Comparison of ENCODE assay signal across 21 cellular contexts in genomic region chr1:50915621-50916020, GRCh38. TPM values are rescaled to one million over a fixed set of nuclear protein-coding genes. Genes with fewer than 3 reads are reported as not detected.
DNase-seq lines count a peak whose midpoint lies in the region; ATAC-seq, FAIRE-seq and TF ChIP-seq lines count a peak whose summit lies in the region.
"Had no signal": no experiment of that assay in that cellular context is flagged by ENCODE, and none has a peak within 500 bp of the region (broad histone marks: within the 10 kb centered on the region; RNA-seq: fewer than 3 reads in every experiment).

No MANE protein-coding gene starts in this region.

- H4K5ac ChIP-seq in IMR-90 (ENCODE audit: low read depth, low read length), result no peak overlapping the region

- no peak overlapping the region for H4K8ac ChIP-seq in IMR-90 (ENCODE audit: low read depth in 2 of 2, low read length in 2 of 2)

- TF ChIP-seq EP300 in HepG2 (IDR thresholded peaks at IDR 0.05; ENCODE audit: low read depth in 2 of 2, low read length in 2 of 2) (no peak), HepG2 (CRISPR knock-in tag; IDR thresholded peaks at IDR 0.05; ENCODE audit: borderline replicate concordance) (no peak)

- CTCF ChIA-PET in HepG2 (lab: Yijun Ruan, JAX; ENCODE audit: low intra/inter-chr PET ratio, low total read pairs), result no interaction called here
- CTCF ChIA-PET in IMR-90 (lab: Yijun Ruan, JAX), result no interaction called here
- CTCF ChIA-PET in activated CD8-positive, alpha-beta T cell treated with anti-CD3 and anti-CD28 coated beads, Interleukin-2, amount 10 ng/mL, durations not matched to agents 7 days and 5 days (lab: Charles Lee), result interaction anchor here (0.9 kb wide), 1 partner anchor 14 kb away, joined by 4 read pairs; no protein-coding TSS in a partner anchor

- H3K79me2 ChIP-seq in HepG2 (ENCODE audit: insufficient read depth, low read length), result peaks cover 21% of the 10 kb centered on the region

- DNase-seq in HepG2 (ENCODE audit: low spot score) (no peak), right lobe of liver (no peak), IMR-90 (no peak), progenitor cell of endocrine pancreas (ENCODE audit: low spot score, unreplicated experiment) (no peak), esophagus squamous epithelium (lab: John Stamatoyannopoulos, UW) (no peak)
- no peak for DNase-seq in activated CD8-positive, alpha-beta T cell treated with anti-CD3 and anti-CD28 coated beads, Interleukin-2, amount 10 ng/mL, durations not matched to agents 7 days and 5 days
- DNase-seq: ACHN; AML-193; C1 segment of cervical spinal cord; Calu3; CD4-positive, alpha-beta memory T cell; COR-L47; DMS53; DMS79 treated with DMSO at 0.1 percent for 48 hours; GF-D8; GM23248; H9 had no signal

- no peak overlapping the region for H3K4ac ChIP-seq in IMR-90 (ENCODE audit: low read depth, low read length)

- H2BK15ac ChIP-seq in IMR-90 (ENCODE audit: low read depth, low read length), result no peak overlapping the region

- H3K36me3 Mint-ChIP-seq in progenitor cell of endocrine pancreas (ENCODE audit: insufficient read depth), result peaks cover 4% of the 10 kb centered on the region
- H3K36me3 Mint-ChIP-seq in activated CD8-positive, alpha-beta T cell treated with anti-CD3 and anti-CD28 coated beads, Interleukin-2, amount 10 ng/mL, durations not matched to agents 7 days and 5 days (ENCODE audit: low read depth), result peaks cover 18% of the 10 kb centered on the region

- H3K9me3 Mint-ChIP-seq in progenitor cell of endocrine pancreas (ENCODE audit: low read depth), result no peaks in the 10 kb centered on the region
- peaks cover 9% of the 10 kb centered on the region for H3K9me3 Mint-ChIP-seq in activated CD8-positive, alpha-beta T cell treated with anti-CD3 and anti-CD28 coated beads, Interleukin-2, amount 10 ng/mL, durations not matched to agents 7 days and 5 days (ENCODE audit: insufficient read depth)
- H3K9me3 Mint-ChIP-seq: CD4-positive, alpha-beta memory T cell had no signal

- H3K18ac ChIP-seq in IMR-90 (ENCODE audit: low read depth, low read length), result no peak overlapping the region

- H2BK20ac ChIP-seq in IMR-90 (ENCODE audit: low read depth, low read length), result no peak overlapping the region

- no peak overlapping the region for H2AK9ac ChIP-seq in IMR-90 (replicated peaks; ENCODE audit: low read depth, low read length, poor library complexity)

- peak overlapping the region; percentile 37 for H3K27ac Mint-ChIP-seq in progenitor cell of endocrine pancreas
- H3K27ac Mint-ChIP-seq in activated CD8-positive, alpha-beta T cell treated with anti-CD3 and anti-CD28 coated beads, Interleukin-2, amount 10 ng/mL, durations not matched to agents 7 days and 5 days, result no peak overlapping the region
- H3K27ac Mint-ChIP-seq: H9 had no signal

- H3K79me1 ChIP-seq in IMR-90 (ENCODE audit: low read depth in 1 of 2, low read length in 2 of 2), result peaks cover 20 to 26% of the 10 kb centered on the region in 2 experiments

- BruUV-seq in HepG2 (replicated peaks; lab: Mats Ljungman, UMichigan), result no TSS peak
- BruUV-seq in IMR-90 (replicated peaks; lab: Mats Ljungman, UMichigan), result no TSS peak

- H3K4me3 Mint-ChIP-seq in progenitor cell of endocrine pancreas (ENCODE audit: low read depth), result no peak overlapping the region
- H3K4me3 Mint-ChIP-seq in activated CD8-positive, alpha-beta T cell treated with anti-CD3 and anti-CD28 coated beads, Interleukin-2, amount 10 ng/mL, durations not matched to agents 7 days and 5 days, result no peak overlapping the region
- H3K4me3 Mint-ChIP-seq: CD4-positive, alpha-beta memory T cell; H9 had no signal

- ATAC-seq in HepG2 (no peak), right lobe of liver (no peak), IMR-90 (ENCODE audit: low read depth) (no peak)
- no peak for ATAC-seq in activated CD8-positive, alpha-beta T cell treated with anti-CD3 and anti-CD28 coated beads, Interleukin-2, amount 10 ng/mL, durations not matched to agents 7 days and 5 days
- ATAC-seq: HCT116 had no signal

- no peak overlapping the region for H2AK5ac ChIP-seq in IMR-90 (ENCODE audit: low read depth, low read length)

- POLR2A ChIA-PET in HepG2 (lab: Yijun Ruan, JAX), result no interaction called here
- POLR2A ChIA-PET in IMR-90 (lab: Charles Lee; ENCODE audit: unreplicated experiment), result no interaction called here
- POLR2A ChIA-PET in activated CD8-positive, alpha-beta T cell treated with anti-CD3 and anti-CD28 coated beads, Interleukin-2, amount 10 ng/mL, durations not matched to agents 7 days and 5 days (lab: Charles Lee), result interaction anchor here (0.5 kb wide), 1 partner anchor 38 kb away, joined by 5 read pairs; no protein-coding TSS in a partner anchor

- H2BK120ac ChIP-seq in IMR-90 (ENCODE audit: low read depth, low read length), result no peak overlapping the region

- no peak overlapping the region for H3K23ac ChIP-seq in IMR-90 (ENCODE audit: low read depth, low read length)

- H4K20me1 ChIP-seq in HepG2 (ENCODE audit: insufficient read depth, low read length) (no peaks in the 10 kb centered on the region), IMR-90 (ENCODE audit: insufficient read depth, low read length) (no peaks in the 10 kb centered on the region)

- no peaks in the 10 kb centered on the region for H3K9me1 ChIP-seq in IMR-90 (ENCODE audit: insufficient read depth, low read length)

- H3K27me3 Mint-ChIP-seq in progenitor cell of endocrine pancreas, result no peaks in the 10 kb centered on the region
- no peaks in the 10 kb centered on the region for H3K27me3 Mint-ChIP-seq in activated CD8-positive, alpha-beta T cell treated with anti-CD3 and anti-CD28 coated beads, Interleukin-2, amount 10 ng/mL, durations not matched to agents 7 days and 5 days (ENCODE audit: low read depth)
- H3K27me3 Mint-ChIP-seq: CD4-positive, alpha-beta memory T cell had no signal

- no peak overlapping the region for H3K4me3 ChIP-seq in HepG2 (replicated peaks in 1 of 3; ENCODE audit: insufficient read depth in 1 of 3, low read depth in 2 of 3, low read length in 3 of 3)
- H3K4me3 ChIP-seq in right lobe of liver, result no peak overlapping the region
- H3K4me3 ChIP-seq in IMR-90 (ENCODE audit: insufficient read depth, low read depth, low read length), result no peak overlapping the region
- no peak overlapping the region for H3K4me3 ChIP-seq in esophagus squamous epithelium
- H3K4me3 ChIP-seq: GM23248 had no signal

- no peak for FAIRE-seq in HepG2 (lab: Jason Lieb, UNC)
- FAIRE-seq: A204.1, GM19239 had no signal

- H4K91ac ChIP-seq in IMR-90 (ENCODE audit: insufficient read depth, low read depth, low read length), result no peak overlapping the region

- TF ChIP-seq CTCF in HepG2 (CRISPR knock-in tag; IDR thresholded peaks at IDR 0.05), result no peak
- TF ChIP-seq CTCF in right lobe of liver (IDR thresholded peaks at IDR 0.05), result no peak
- TF ChIP-seq CTCF in IMR-90 (conservative IDR thresholded peaks at IDR 0.05; ENCODE audit: low read depth, low read length), result no peak
- TF ChIP-seq CTCF in progenitor cell of endocrine pancreas (IDR thresholded peaks at IDR 0.05; ENCODE audit: unreplicated experiment), result no peak
- no peak for TF ChIP-seq CTCF in esophagus squamous epithelium (IDR thresholded peaks at IDR 0.05)

- H3K9me3 ChIP-seq in HepG2 (ENCODE audit: low read length), result no peaks in the 10 kb centered on the region
- H3K9me3 ChIP-seq in right lobe of liver, result no peaks in the 10 kb centered on the region
- H3K9me3 ChIP-seq in IMR-90 (ENCODE audit: control insufficient read depth, insufficient read depth, low read length), result peaks cover 2% of the 10 kb centered on the region; the same call in 1 of the 2 replicates
- peaks cover 0 to 5% (median 0%) of the 10 kb centered on the region in 3 donors for H3K9me3 ChIP-seq in esophagus squamous epithelium

- H3K9ac ChIP-seq in HepG2 (ENCODE audit: insufficient read depth, low read depth, low read length) (no peak overlapping the region), IMR-90 (ENCODE audit: low read depth, low read length) (no peak overlapping the region)
- H3K9ac ChIP-seq: GM23248 had no signal

- TF ChIP-seq POLR2A in HepG2 (IDR thresholded peaks at IDR 0.05; ENCODE audit: insufficient read depth in 1 of 2, low read depth in 2 of 2, low read length in 2 of 2) (no peak), right lobe of liver (IDR thresholded peaks at IDR 0.05) (no peak), IMR-90 (IDR thresholded peaks at IDR 0.05; ENCODE audit: low read depth, low read length) (no peak), esophagus squamous epithelium (IDR thresholded peaks at IDR 0.05) (no peak)

- TF ChIP-seq RAD21 in HepG2 (CRISPR knock-in tag; IDR thresholded peaks at IDR 0.05) (no peak), IMR-90 (IDR thresholded peaks at IDR 0.05; ENCODE audit: low read length) (no peak)

- intact Hi-C loops in HepG2 (cut with micrococcal nuclease; ENCODE audit: unreplicated experiment) (no loop called here), right lobe of liver (cut with DNase I) (no loop called here), IMR-90 (cut with micrococcal nuclease) (no loop called here), esophagus squamous epithelium (cut with DNase I) (no loop called here)

- H2AFZ ChIP-seq in HepG2 (ENCODE audit: low read length) (no peak overlapping the region), IMR-90 (replicated peaks; ENCODE audit: low read length, poor library complexity) (no peak overlapping the region)
- H2AFZ ChIP-seq: GM23248 had no signal

- H3K27me3 ChIP-seq in HepG2 (ENCODE audit: control insufficient read depth in 1 of 2, insufficient read depth in 2 of 2, low read length in 2 of 2) (no peaks in the 10 kb centered on the region), right lobe of liver (no peaks in the 10 kb centered on the region), IMR-90 (ENCODE audit: control insufficient read depth, insufficient read depth, low read length) (no peaks in the 10 kb centered on the region), esophagus squamous epithelium (no peaks in the 10 kb centered on the region)

- H3K4me1 Mint-ChIP-seq in progenitor cell of endocrine pancreas (ENCODE audit: low read depth), result no peaks in the 10 kb centered on the region
- peaks cover 1% of the 10 kb centered on the region for H3K4me1 Mint-ChIP-seq in activated CD8-positive, alpha-beta T cell treated with anti-CD3 and anti-CD28 coated beads, Interleukin-2, amount 10 ng/mL, durations not matched to agents 7 days and 5 days (ENCODE audit: low read depth)

- H3K56ac ChIP-seq in IMR-90 (ENCODE audit: extremely low read depth, insufficient read depth, low read length), result no peak overlapping the region

- dilution Hi-C loops in IMR-90 (cut with HindIII; ENCODE audit: low sequenced_read_pairs, unreplicated experiment), result no loop called here

- in situ Hi-C loops in HepG2 (cut with HindIII; ENCODE audit: extremely low pct_ligation_motif_present, low pct_unique_long_range_greater_than_20kb) (no loop called here), IMR-90 (cut with MboI; ENCODE audit: low sequenced_read_pairs) (no loop called here)

- H3K4me1 ChIP-seq in HepG2 (ENCODE audit: insufficient read depth, low read length) (no peaks in the 10 kb centered on the region), right lobe of liver (no peaks in the 10 kb centered on the region), IMR-90 (ENCODE audit: control insufficient read depth, insufficient read depth, low read length) (no peaks in the 10 kb centered on the region), esophagus squamous epithelium (peaks cover 0 to 16% (median 0%) of the 10 kb centered on the region in 3 donors)

- H2BK5ac ChIP-seq in IMR-90 (ENCODE audit: low read depth, low read length, poor library complexity, severe bottlenecking), result no peak overlapping the region

- H3K36me3 ChIP-seq in HepG2 (replicated peaks in 1 of 2; ENCODE audit: control insufficient read depth in 1 of 2, insufficient read depth in 2 of 2, low read length in 2 of 2), result no peaks in the 10 kb centered on the region; a peak in 1 of 5 replicates
- no peaks in the 10 kb centered on the region for H3K36me3 ChIP-seq in right lobe of liver
- H3K36me3 ChIP-seq in IMR-90 (ENCODE audit: control insufficient read depth, insufficient read depth, low read length), result no peaks in the 10 kb centered on the region
- H3K36me3 ChIP-seq in esophagus squamous epithelium, result peaks cover 0 to 1% (median 0%) of the 10 kb centered on the region in 3 donors

- WGBS in HepG2 (ENCODE audit: low lambda C conversion rate), result 96% methylated on average over 2 of the region's 2 CpGs
- 86% methylated on average over 2 of the region's 2 CpGs for WGBS in right lobe of liver (ENCODE audit: insufficient coverage, low coverage, low lambda C conversion rate, missing lambda C conversion rate)
- WGBS in IMR-90 (ENCODE audit: extremely low coverage in 2 of 2, insufficient read length in 1 of 2), 2 experiments, result no CpG with 5 or more reads among the region's 2 CpGs
- WGBS in esophagus squamous epithelium, 2 donors, result 88 to 96% methylated on average over 2 of the region's 2 CpGs

- H3K4me2 ChIP-seq in HepG2 (ENCODE audit: low read depth, low read length), result no peak overlapping the region
- H3K4me2 ChIP-seq in IMR-90 (ENCODE audit: low read depth, low read length), result no peak overlapping the region

- no peak overlapping the region for H3K14ac ChIP-seq in IMR-90 (replicated peaks; ENCODE audit: low read depth, low read length)

- H3K27ac ChIP-seq in HepG2 (ENCODE audit: extremely low read length, insufficient read depth, low read length), result no peak overlapping the region
- no peak overlapping the region for H3K27ac ChIP-seq in right lobe of liver
- no peak overlapping the region for H3K27ac ChIP-seq in IMR-90 (ENCODE audit: insufficient read depth, low read length)
- H3K27ac ChIP-seq in esophagus squamous epithelium, result no peak overlapping the region
- H3K27ac ChIP-seq: 22Rv1, GM23248 had no signal

RNA-seq across cellular contexts. Expression of gene FAF1, which starts 44.4 kb away (rescaled TPM):
- total RNA-seq in HepG2 (2016; rRNA removed; fragmentation: Illumina TruSeq; extraction: Trizol) (63.3 and 82.8 TPM in 2 replicates), right lobe of liver (10 to 100 TPM; 24.1 to 32.4 (median 31.6) TPM), IMR-90 (2012; rRNA removed) (72.9 and 78.0 TPM in 2 replicates), progenitor cell of endocrine pancreas (49.0 and 55.4 TPM in 2 replicates), esophagus squamous epithelium (10 to 100 TPM; 23.8 to 64.6 (median 43.9) TPM)
- 40.5 and 48.6 TPM in 2 replicates for total RNA-seq in HepG2 (2016; cell fraction: cytosol; rRNA removed; fragmentation: Illumina TruSeq; extraction: Trizol; ENCODE audit: low read depth)
- 63.0 and 76.3 TPM in 2 replicates for total RNA-seq in HepG2 (2016; cell fraction: insoluble cytoplasmic fraction; rRNA removed; fragmentation: Illumina TruSeq; extraction: Trizol)
- 58.2 and 67.7 TPM in 2 replicates for total RNA-seq in HepG2 (2016; cell fraction: membrane; rRNA removed; fragmentation: Illumina TruSeq; extraction: Trizol)
- total RNA-seq in HepG2 (2016; cell fraction: nucleus; rRNA removed; fragmentation: Illumina TruSeq; extraction: Trizol), result 57.2 and 61.7 TPM in 2 replicates
- polyA plus RNA-seq in HepG2 (2011; rRNA removed) (15.6 and 19.4 TPM in 2 replicates), IMR-90 (2012; rRNA removed) (15.4 and 18.8 TPM in 2 replicates)
- polyA plus RNA-seq in HepG2 (2011; cell fraction: cytosol; rRNA removed), result 8.4 and 15.7 TPM in 2 replicates
- polyA plus RNA-seq in HepG2 (2011; cell fraction: nucleus; rRNA removed), result 5.8 and 7.7 TPM in 2 replicates
- polyA plus RNA-seq in HepG2 (2012), result 38.8 and 46.7 TPM in 2 replicates
- 21.2 and 29.2 TPM in 2 replicates for polyA plus RNA-seq in HepG2 (2016; cell fraction: cytosol; fragmentation: Illumina TruSeq; extraction: Trizol; ENCODE audit: low read depth)
- 72.2 and 73.8 TPM in 2 replicates for polyA plus RNA-seq in HepG2 (2016; cell fraction: insoluble cytoplasmic fraction; fragmentation: Illumina TruSeq; extraction: Trizol; ENCODE audit: low read depth)
- 36.3 and 46.3 TPM in 2 replicates for polyA plus RNA-seq in HepG2 (2016; cell fraction: membrane; fragmentation: Illumina TruSeq; extraction: Trizol; ENCODE audit: low read depth)
- 32.7 and 33.6 TPM in 2 replicates for polyA plus RNA-seq in HepG2 (2016; cell fraction: nucleus; fragmentation: Illumina TruSeq; extraction: Trizol; ENCODE audit: insufficient read depth, low read depth)
- 14.1 and 57.5 TPM in 2 replicates for polyA minus RNA-seq in HepG2 (2011; rRNA and poly(A)+ RNA removed; ENCODE audit: low replicate concordance)
- polyA minus RNA-seq in HepG2 (2011; cell fraction: cytosol; rRNA and poly(A)+ RNA removed), result 29.2 and 31.0 TPM in 2 replicates
- 53.7 and 80.9 TPM in 2 replicates for polyA minus RNA-seq in HepG2 (2011; cell fraction: nucleus; rRNA and poly(A)+ RNA removed)
- 1.5 and 12.3 TPM in 2 replicates for polyA plus RNA-seq in IMR-90 (2012; cell fraction: cytosol; rRNA removed)
- polyA plus RNA-seq in IMR-90 (2012; cell fraction: nucleus; rRNA removed; ENCODE audit: low replicate concordance), result 0.66 and 6.9 TPM in 2 replicates
- total RNA-seq in activated CD8-positive, alpha-beta T cell treated with anti-CD3 and anti-CD28 coated beads, Interleukin-2, amount 10 ng/mL, durations not matched to agents 7 days and 5 days, result 100 to 1,000 TPM in 1 of 2 experiments, 10 to 100 TPM in 1; 95.6 to 104 TPM

RNA-seq across cellular contexts. Expression of gene CDKN2C, which starts 54.4 kb away (rescaled TPM):
- total RNA-seq in HepG2 (2016; rRNA removed; fragmentation: Illumina TruSeq; extraction: Trizol) (13.7 and 14.0 TPM in 2 replicates), right lobe of liver (1 to 10 TPM; 1.2 to 6.7 (median 3.1) TPM), IMR-90 (2012; rRNA removed) (14.3 and 18.9 TPM in 2 replicates), progenitor cell of endocrine pancreas (0.26 and 0.33 TPM in 2 replicates), esophagus squamous epithelium (10 to 100 TPM in 3 of 4 donors, 1 to 10 TPM in 1; 6.9 to 16.5 (median 12.5) TPM)
- total RNA-seq in HepG2 (2016; cell fraction: cytosol; rRNA removed; fragmentation: Illumina TruSeq; extraction: Trizol; ENCODE audit: low read depth), result 4.5 and 4.8 TPM in 2 replicates
- 12.6 and 14.5 TPM in 2 replicates for total RNA-seq in HepG2 (2016; cell fraction: insoluble cytoplasmic fraction; rRNA removed; fragmentation: Illumina TruSeq; extraction: Trizol)
- total RNA-seq in HepG2 (2016; cell fraction: membrane; rRNA removed; fragmentation: Illumina TruSeq; extraction: Trizol), result 8.9 and 9.6 TPM in 2 replicates
- 8.9 and 10.3 TPM in 2 replicates for total RNA-seq in HepG2 (2016; cell fraction: nucleus; rRNA removed; fragmentation: Illumina TruSeq; extraction: Trizol)
- polyA plus RNA-seq in HepG2 (2011; rRNA removed) (5.1 and 7.8 TPM in 2 replicates), IMR-90 (2012; rRNA removed) (13.5 and 15.5 TPM in 2 replicates)
- 7.3 and 7.5 TPM in 2 replicates for polyA plus RNA-seq in HepG2 (2011; cell fraction: cytosol; rRNA removed)
- polyA plus RNA-seq in HepG2 (2011; cell fraction: nucleus; rRNA removed), result 2.3 and 4.0 TPM in 2 replicates
- polyA plus RNA-seq in HepG2 (2012), result 4.7 and 10.1 TPM in 2 replicates
- 3.9 and 4.1 TPM in 2 replicates for polyA plus RNA-seq in HepG2 (2016; cell fraction: cytosol; fragmentation: Illumina TruSeq; extraction: Trizol; ENCODE audit: low read depth)
- polyA plus RNA-seq in HepG2 (2016; cell fraction: insoluble cytoplasmic fraction; fragmentation: Illumina TruSeq; extraction: Trizol; ENCODE audit: low read depth), result 21.4 and 22.7 TPM in 2 replicates
- polyA plus RNA-seq in HepG2 (2016; cell fraction: membrane; fragmentation: Illumina TruSeq; extraction: Trizol; ENCODE audit: low read depth), result 9.0 and 9.1 TPM in 2 replicates
- 13.7 and 14.7 TPM in 2 replicates for polyA plus RNA-seq in HepG2 (2016; cell fraction: nucleus; fragmentation: Illumina TruSeq; extraction: Trizol; ENCODE audit: insufficient read depth, low read depth)
- 5.8 and 52.1 TPM in 2 replicates for polyA minus RNA-seq in HepG2 (2011; rRNA and poly(A)+ RNA removed; ENCODE audit: low replicate concordance)
- polyA minus RNA-seq in HepG2 (2011; cell fraction: cytosol; rRNA and poly(A)+ RNA removed), result 4.9 and 5.0 TPM in 2 replicates
- polyA minus RNA-seq in HepG2 (2011; cell fraction: nucleus; rRNA and poly(A)+ RNA removed), result 3.1 and 7.9 TPM in 2 replicates
- 7.1 and 10.0 TPM in 2 replicates for polyA plus RNA-seq in IMR-90 (2012; cell fraction: cytosol; rRNA removed)
- polyA plus RNA-seq in IMR-90 (2012; cell fraction: nucleus; rRNA removed; ENCODE audit: low replicate concordance), result 3.0 and 4.7 TPM in 2 replicates
- 10 to 100 TPM; 82.0 to 82.5 TPM for total RNA-seq in activated CD8-positive, alpha-beta T cell treated with anti-CD3 and anti-CD28 coated beads, Interleukin-2, amount 10 ng/mL, durations not matched to agents 7 days and 5 days
- total RNA-seq: H9 had no signal
